1 cellular context compared by ENCODE assay signal in genomic region chr1:8239306-8240023, GRCh38.
TF ChIP-seq lines count a peak whose summit lies in the region.

No MANE protein-coding gene starts in this region.

TF ChIP-seq in HepG2, 621 proteins besides CTCF, POLR2A, EP300 and RAD21 (continued from another document and continues in another):
- TF ChIP-seq, protein P1, sequence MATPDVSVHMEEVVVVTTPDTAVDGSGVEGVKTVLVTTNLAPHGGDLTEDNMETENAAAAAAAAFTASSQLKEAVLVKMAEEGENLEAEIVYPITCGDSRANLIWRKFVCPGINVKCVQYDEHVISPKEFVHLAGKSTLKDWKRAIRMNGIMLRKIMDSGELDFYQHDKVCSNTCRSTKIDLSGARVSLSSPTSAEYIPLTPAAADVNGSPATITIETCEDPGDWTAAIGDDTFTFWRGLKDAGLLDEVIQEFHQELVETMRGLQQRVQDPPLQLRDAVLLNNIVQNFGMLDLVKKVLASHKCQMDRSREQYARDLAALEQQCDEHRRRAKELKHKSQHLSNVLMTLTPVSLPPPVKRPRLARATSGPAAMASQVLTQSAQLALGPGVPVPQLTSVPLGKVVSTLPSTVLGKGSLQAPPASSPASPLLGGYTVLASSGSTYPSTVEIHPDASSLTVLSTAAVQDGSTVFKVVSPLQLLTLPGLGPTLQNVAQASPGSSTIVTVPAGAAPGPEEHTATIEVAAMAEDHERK (CRISPR knock-in tag; IDR thresholded peaks at IDR 0.05; ENCODE audit: low read depth): no peak
- TF ChIP-seq ZNF543 (CRISPR knock-in tag; IDR thresholded peaks at IDR 0.05) (no peak; the same call in 1 of the 2 replicates), MED8 (CRISPR knock-in tag; IDR thresholded peaks at IDR 0.05; ENCODE audit: insufficient replicate concordance) (no peak), TMF1 (CRISPR knock-in tag; IDR thresholded peaks at IDR 0.05; ENCODE audit: low read depth) (0 out of 2 replicates have a peak, but pooled peaks have one; percentile 16), TBX3 (IDR thresholded peaks at IDR 0.05; ENCODE audit: borderline replicate concordance) (peak; percentile 58; the same call in 1 of the 2 replicates), ZNF253 (CRISPR knock-in tag; IDR thresholded peaks at IDR 0.05; ENCODE audit: borderline replicate concordance) (0 out of 2 replicates have a peak, but pooled peaks have one; percentile 12), ADNP (CRISPR knock-in tag; IDR thresholded peaks at IDR 0.05) (no peak), LBX2 (CRISPR knock-in tag; IDR thresholded peaks at IDR 0.05; ENCODE audit: borderline replicate concordance) (no peak), ZNF788 (CRISPR knock-in tag; IDR thresholded peaks at IDR 0.05; ENCODE audit: borderline replicate concordance) (no peak), SCMH1 (CRISPR knock-in tag; IDR thresholded peaks at IDR 0.05; ENCODE audit: borderline replicate concordance) (no peak), MATR3 (CRISPR knock-in tag; IDR thresholded peaks at IDR 0.05) (no peak), ZNF337 (CRISPR knock-in tag; IDR thresholded peaks at IDR 0.05; ENCODE audit: borderline replicate concordance, low read depth) (no peak; the same call in 1 of the 2 replicates), TERF1 (CRISPR knock-in tag; IDR thresholded peaks at IDR 0.05) (no peak), EZH2 (conservative IDR thresholded peaks at IDR 0.05; ENCODE audit: low read depth, low read length) (no peak), SIX1 (CRISPR knock-in tag; IDR thresholded peaks at IDR 0.05; ENCODE audit: borderline replicate concordance) (no peak), SETDB1 (CRISPR knock-in tag; IDR thresholded peaks at IDR 0.05; ENCODE audit: borderline replicate concordance) (no peak), SIN3B (IDR thresholded peaks at IDR 0.05; ENCODE audit: low read length) (no peak), ZNF878 (CRISPR knock-in tag; IDR thresholded peaks at IDR 0.05) (peak; percentile 34; the same call in 1 of the 2 replicates), ATF6 (CRISPR knock-in tag; conservative IDR thresholded peaks at IDR 0.05) (no peak), MED13 (CRISPR knock-in tag; IDR thresholded peaks at IDR 0.05) (no peak), LCORL (IDR thresholded peaks at IDR 0.05) (no peak), LCORL (CRISPR knock-in tag; IDR thresholded peaks at IDR 0.05) (peak; percentile 72), NR2F2 (IDR thresholded peaks at IDR 0.05; ENCODE audit: borderline replicate concordance, low read depth) (no peak), CEBPZ (IDR thresholded peaks at IDR 0.05; ENCODE audit: low read length) (no peak), TEAD2 (CRISPR knock-in tag; IDR thresholded peaks at IDR 0.05) (no peak), FOSL2 (CRISPR knock-in tag; IDR thresholded peaks at IDR 0.05) (peak; percentile 43; the same call in 1 of the 2 replicates), ZNF281 (CRISPR knock-in tag; IDR thresholded peaks at IDR 0.05; ENCODE audit: borderline replicate concordance) (peak; percentile 67), U2AF1 (optimal IDR thresholded peaks at IDR 0.05; ENCODE audit: low read depth, low read length) (peak; percentile 68), MYNN (CRISPR knock-in tag; IDR thresholded peaks at IDR 0.05; ENCODE audit: low read depth) (no peak)
- TF ChIP-seq, protein P2, sequence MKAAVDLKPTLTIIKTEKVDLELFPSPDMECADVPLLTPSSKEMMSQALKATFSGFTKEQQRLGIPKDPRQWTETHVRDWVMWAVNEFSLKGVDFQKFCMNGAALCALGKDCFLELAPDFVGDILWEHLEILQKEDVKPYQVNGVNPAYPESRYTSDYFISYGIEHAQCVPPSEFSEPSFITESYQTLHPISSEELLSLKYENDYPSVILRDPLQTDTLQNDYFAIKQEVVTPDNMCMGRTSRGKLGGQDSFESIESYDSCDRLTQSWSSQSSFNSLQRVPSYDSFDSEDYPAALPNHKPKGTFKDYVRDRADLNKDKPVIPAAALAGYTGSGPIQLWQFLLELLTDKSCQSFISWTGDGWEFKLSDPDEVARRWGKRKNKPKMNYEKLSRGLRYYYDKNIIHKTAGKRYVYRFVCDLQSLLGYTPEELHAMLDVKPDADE (CRISPR knock-in tag; IDR thresholded peaks at IDR 0.05): no peak
- TF ChIP-seq, protein P3, sequence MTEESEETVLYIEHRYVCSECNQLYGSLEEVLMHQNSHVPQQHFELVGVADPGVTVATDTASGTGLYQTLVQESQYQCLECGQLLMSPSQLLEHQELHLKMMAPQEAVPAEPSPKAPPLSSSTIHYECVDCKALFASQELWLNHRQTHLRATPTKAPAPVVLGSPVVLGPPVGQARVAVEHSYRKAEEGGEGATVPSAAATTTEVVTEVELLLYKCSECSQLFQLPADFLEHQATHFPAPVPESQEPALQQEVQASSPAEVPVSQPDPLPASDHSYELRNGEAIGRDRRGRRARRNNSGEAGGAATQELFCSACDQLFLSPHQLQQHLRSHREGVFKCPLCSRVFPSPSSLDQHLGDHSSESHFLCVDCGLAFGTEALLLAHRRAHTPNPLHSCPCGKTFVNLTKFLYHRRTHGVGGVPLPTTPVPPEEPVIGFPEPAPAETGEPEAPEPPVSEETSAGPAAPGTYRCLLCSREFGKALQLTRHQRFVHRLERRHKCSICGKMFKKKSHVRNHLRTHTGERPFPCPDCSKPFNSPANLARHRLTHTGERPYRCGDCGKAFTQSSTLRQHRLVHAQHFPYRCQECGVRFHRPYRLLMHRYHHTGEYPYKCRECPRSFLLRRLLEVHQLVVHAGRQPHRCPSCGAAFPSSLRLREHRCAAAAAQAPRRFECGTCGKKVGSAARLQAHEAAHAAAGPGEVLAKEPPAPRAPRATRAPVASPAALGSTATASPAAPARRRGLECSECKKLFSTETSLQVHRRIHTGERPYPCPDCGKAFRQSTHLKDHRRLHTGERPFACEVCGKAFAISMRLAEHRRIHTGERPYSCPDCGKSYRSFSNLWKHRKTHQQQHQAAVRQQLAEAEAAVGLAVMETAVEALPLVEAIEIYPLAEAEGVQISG (CRISPR knock-in tag; IDR thresholded peaks at IDR 0.05): peak; percentile 57; the same call in 1 of the 2 replicates
- TF ChIP-seq, protein P4, sequence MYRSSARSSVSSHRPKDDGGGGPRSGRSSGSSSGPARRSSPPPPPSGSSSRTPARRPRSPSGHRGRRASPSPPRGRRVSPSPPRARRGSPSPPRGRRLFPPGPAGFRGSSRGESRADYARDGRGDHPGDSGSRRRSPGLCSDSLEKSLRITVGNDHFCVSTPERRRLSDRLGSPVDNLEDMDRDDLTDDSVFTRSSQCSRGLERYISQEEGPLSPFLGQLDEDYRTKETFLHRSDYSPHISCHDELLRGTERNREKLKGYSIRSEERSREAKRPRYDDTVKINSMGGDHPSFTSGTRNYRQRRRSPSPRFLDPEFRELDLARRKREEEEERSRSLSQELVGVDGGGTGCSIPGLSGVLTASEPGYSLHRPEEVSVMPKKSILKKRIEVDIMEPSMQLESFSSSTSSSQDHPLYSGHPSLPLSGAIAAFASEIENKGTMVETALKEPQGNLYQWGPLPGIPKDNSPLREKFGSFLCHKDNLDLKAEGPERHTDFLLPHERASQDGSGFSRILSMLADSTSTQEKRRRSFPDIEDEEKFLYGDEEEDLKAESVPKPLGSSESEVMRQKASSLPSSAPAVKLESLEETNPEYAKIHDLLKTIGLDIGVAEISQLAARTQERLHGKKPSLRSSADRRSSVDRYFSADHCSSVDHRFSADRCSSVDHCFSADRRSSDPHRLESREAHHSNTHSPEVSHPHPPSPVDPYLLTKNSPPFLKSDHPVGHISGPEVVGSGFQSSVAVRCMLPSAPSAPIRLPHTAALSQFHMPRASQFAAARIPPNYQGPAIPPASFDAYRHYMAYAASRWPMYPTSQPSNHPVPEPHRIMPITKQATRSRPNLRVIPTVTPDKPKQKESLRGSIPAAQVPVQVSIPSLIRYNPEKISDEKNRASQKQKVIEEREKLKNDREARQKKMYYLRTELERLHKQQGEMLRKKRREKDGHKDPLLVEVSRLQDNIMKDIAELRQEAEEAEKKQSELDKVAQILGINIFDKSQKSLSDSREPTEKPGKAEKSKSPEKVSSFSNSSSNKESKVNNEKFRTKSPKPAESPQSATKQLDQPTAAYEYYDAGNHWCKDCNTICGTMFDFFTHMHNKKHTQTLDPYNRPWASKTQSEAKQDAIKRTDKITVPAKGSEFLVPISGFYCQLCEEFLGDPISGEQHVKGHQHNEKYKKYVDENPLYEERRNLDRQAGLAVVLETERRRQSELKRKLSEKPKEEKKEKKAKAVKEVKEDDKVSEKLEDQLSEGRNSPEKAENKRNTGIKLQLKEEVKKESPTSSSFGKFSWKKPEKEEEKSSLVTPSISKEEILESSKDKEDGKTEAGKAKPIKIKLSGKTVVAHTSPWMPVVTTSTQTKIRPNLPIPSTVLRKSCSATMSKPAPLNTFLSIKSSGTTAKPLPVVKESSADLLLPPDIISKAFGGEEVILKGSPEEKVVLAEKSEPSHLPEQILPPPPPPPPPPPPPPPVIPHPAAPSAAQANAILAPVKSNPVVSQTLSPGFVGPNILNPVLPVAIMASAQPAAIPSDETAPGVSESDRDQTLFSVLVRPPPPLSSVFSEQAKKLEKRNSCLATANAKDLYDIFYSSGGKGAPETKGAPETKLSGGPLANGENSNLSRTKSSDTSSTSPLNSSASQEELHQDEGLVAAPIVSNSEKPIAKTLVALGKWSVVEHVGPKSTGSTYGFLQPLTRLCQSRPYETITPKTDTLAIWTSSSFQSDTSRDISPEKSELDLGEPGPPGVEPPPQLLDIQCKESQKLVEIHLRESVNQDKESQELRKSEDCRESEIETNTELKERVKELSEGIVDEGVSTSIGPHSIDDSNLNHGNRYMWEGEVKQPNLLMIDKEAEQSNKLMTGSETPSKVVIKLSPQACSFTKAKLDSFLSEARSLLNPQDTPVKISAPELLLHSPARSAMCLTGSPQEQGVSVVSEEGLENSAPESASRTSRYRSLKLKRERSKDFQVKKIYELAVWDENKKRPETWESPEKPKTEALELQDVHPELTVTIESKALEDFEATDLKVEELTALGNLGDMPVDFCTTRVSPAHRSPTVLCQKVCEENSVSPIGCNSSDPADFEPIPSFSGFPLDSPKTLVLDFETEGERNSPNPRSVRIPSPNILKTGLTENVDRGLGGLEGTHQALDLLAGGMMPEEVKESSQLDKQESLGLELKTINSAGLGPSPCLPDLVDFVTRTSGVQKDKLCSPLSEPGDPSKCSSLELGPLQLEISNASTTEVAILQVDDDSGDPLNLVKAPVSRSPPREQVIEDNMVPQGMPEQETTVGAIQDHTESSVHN (CRISPR knock-in tag; IDR thresholded peaks at IDR 0.05): no peak
